ENCODE assay signal across 1 cellular context in the genomic region with DNA sequence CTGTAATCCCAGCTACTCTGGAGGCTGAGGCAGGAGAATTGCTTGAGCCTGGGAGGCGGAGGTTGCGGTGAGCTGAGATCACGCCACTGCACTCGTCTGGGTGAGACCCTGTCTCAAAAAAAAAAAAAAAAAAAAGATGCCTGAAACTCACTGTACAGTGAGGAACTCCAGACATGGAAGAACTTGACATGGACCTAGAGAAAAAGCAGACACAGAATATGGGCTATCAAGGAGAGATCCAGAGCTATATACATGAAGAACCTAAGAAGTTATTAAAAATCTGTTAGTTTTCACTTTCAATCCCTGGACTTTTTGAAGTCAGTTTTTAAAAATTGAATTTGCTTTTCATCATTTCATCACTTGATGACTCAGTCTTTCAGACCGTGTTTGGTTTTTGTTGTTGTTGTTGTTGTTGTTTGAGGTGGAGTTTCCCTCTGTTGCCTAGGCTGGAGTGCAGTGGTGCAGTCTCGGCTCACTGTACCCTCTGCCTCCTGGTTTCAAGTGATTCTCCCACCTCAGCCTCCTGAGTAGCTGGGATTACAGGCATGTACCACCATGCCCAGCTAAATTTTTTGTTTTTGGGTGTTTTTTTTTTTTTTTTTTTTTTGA.
TF ChIP-seq lines count a peak whose summit lies in the region.

No MANE protein-coding gene starts in this region.

TF ChIP-seq in GM23338, 12 proteins besides CTCF, POLR2A, EP300 and RAD21:
- TF ChIP-seq, protein P1, sequence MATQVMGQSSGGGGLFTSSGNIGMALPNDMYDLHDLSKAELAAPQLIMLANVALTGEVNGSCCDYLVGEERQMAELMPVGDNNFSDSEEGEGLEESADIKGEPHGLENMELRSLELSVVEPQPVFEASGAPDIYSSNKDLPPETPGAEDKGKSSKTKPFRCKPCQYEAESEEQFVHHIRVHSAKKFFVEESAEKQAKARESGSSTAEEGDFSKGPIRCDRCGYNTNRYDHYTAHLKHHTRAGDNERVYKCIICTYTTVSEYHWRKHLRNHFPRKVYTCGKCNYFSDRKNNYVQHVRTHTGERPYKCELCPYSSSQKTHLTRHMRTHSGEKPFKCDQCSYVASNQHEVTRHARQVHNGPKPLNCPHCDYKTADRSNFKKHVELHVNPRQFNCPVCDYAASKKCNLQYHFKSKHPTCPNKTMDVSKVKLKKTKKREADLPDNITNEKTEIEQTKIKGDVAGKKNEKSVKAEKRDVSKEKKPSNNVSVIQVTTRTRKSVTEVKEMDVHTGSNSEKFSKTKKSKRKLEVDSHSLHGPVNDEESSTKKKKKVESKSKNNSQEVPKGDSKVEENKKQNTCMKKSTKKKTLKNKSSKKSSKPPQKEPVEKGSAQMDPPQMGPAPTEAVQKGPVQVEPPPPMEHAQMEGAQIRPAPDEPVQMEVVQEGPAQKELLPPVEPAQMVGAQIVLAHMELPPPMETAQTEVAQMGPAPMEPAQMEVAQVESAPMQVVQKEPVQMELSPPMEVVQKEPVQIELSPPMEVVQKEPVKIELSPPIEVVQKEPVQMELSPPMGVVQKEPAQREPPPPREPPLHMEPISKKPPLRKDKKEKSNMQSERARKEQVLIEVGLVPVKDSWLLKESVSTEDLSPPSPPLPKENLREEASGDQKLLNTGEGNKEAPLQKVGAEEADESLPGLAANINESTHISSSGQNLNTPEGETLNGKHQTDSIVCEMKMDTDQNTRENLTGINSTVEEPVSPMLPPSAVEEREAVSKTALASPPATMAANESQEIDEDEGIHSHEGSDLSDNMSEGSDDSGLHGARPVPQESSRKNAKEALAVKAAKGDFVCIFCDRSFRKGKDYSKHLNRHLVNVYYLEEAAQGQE (IDR thresholded peaks at IDR 0.05; ENCODE audit: unreplicated experiment): no peak
- TF ChIP-seq NANOG (IDR thresholded peaks at IDR 0.05; ENCODE audit: borderline replicate concordance) (no peak), ZNF462 (CRISPR knock-in tag; IDR thresholded peaks at IDR 0.05) (no peak), POLR2AphosphoS5 (IDR thresholded peaks at IDR 0.05; ENCODE audit: low read depth) (no peak), EZH2phosphoT487 (IDR thresholded peaks at IDR 0.05; ENCODE audit: unreplicated experiment) (no peak), STAT1 (IDR thresholded peaks at IDR 0.05; ENCODE audit: unreplicated experiment) (no peak), JUNB (IDR thresholded peaks at IDR 0.05; ENCODE audit: unreplicated experiment) (no peak), ZNF114 (CRISPR knock-in tag; IDR thresholded peaks at IDR 0.05) (no peak), CREB1 (CRISPR knock-in tag; IDR thresholded peaks at IDR 0.05; ENCODE audit: low read depth) (no peak), EZH2 (IDR thresholded peaks at IDR 0.05; ENCODE audit: low read depth, unreplicated experiment) (no peak)
